Comparison of ENCODE assay signal across 1 cellular context in genomic region chr3:12556723-12557471, GRCh38.
TF ChIP-seq lines count a peak whose summit lies in the region.

TSS of gene MKRN2 (plus strand) at chr3:12557087. CDS start at chr3:12557151, 64 bp downstream.

TF ChIP-seq in WTC11, 78 proteins besides CTCF, POLR2A, EP300 and RAD21 (continued from another document and continues in another):
- TF ChIP-seq TEAD1 (CRISPR knock-in tag; IDR thresholded peaks at IDR 0.05): peak; percentile 79
- TF ChIP-seq NFATC4 (CRISPR knock-in tag; IDR thresholded peaks at IDR 0.05): no peak
- peak; percentile 64 for TF ChIP-seq GABPB1 (CRISPR knock-in tag; IDR thresholded peaks at IDR 0.05)
- no peak for TF ChIP-seq NR1H2 (CRISPR knock-in tag; IDR thresholded peaks at IDR 0.05)
- TF ChIP-seq SMAD4 (CRISPR knock-in tag; IDR thresholded peaks at IDR 0.05): no peak
- TF ChIP-seq NR3C1 (CRISPR knock-in tag; conservative IDR thresholded peaks at IDR 0.05; ENCODE audit: low read depth): no peak
- TF ChIP-seq PRRX2 (CRISPR knock-in tag; IDR thresholded peaks at IDR 0.05): no peak
- TF ChIP-seq ZNF121 (CRISPR knock-in tag; IDR thresholded peaks at IDR 0.05): peak; percentile 99
- TF ChIP-seq FOXK1 (CRISPR knock-in tag; IDR thresholded peaks at IDR 0.05): peak; percentile 86; the same call in 1 of the 2 replicates
- TF ChIP-seq SMAD3 (CRISPR knock-in tag; IDR thresholded peaks at IDR 0.05; ENCODE audit: borderline replicate concordance): no peak; the same call in 1 of the 2 replicates
- TF ChIP-seq MAX (CRISPR knock-in tag; IDR thresholded peaks at IDR 0.05): peak; percentile 79
- TF ChIP-seq ZBTB21 (CRISPR knock-in tag; IDR thresholded peaks at IDR 0.05; ENCODE audit: borderline replicate concordance): no peak
- TF ChIP-seq ATF3 (CRISPR knock-in tag; conservative IDR thresholded peaks at IDR 0.05): no peak
- no peak; the same call in 1 of the 2 replicates for TF ChIP-seq USF2 (CRISPR knock-in tag; IDR thresholded peaks at IDR 0.05)
- peak; percentile 82 for TF ChIP-seq FOXP4 (CRISPR knock-in tag; IDR thresholded peaks at IDR 0.05)
- no peak for TF ChIP-seq ZNF532 (CRISPR knock-in tag; IDR thresholded peaks at IDR 0.05; ENCODE audit: borderline replicate concordance)
- TF ChIP-seq SP1 (CRISPR knock-in tag; conservative IDR thresholded peaks at IDR 0.05): peak; percentile 98
- no peak for TF ChIP-seq E2F1 (CRISPR knock-in tag; IDR thresholded peaks at IDR 0.05)
- TF ChIP-seq MXD4 (CRISPR knock-in tag; IDR thresholded peaks at IDR 0.05; ENCODE audit: borderline replicate concordance): no peak
- TF ChIP-seq ESRRA (CRISPR knock-in tag; IDR thresholded peaks at IDR 0.05; ENCODE audit: borderline replicate concordance): 0 out of 2 replicates have a peak, but pooled peaks have one; percentile 65
- peak; percentile 61; the same call in 1 of the 2 replicates for TF ChIP-seq ARID4B (CRISPR knock-in tag; IDR thresholded peaks at IDR 0.05; ENCODE audit: borderline replicate concordance)
- TF ChIP-seq ZNF263 (CRISPR knock-in tag; IDR thresholded peaks at IDR 0.05; ENCODE audit: low read depth): no peak
- peak; percentile 67 for TF ChIP-seq MYBL2 (CRISPR knock-in tag; IDR thresholded peaks at IDR 0.05)
- TF ChIP-seq ZNF317 (CRISPR knock-in tag; IDR thresholded peaks at IDR 0.05; ENCODE audit: borderline replicate concordance, low read depth): no peak
- no peak for TF ChIP-seq ZNF138 (CRISPR knock-in tag; conservative IDR thresholded peaks at IDR 0.05)
- no peak for TF ChIP-seq PREB (CRISPR knock-in tag; IDR thresholded peaks at IDR 0.05; ENCODE audit: borderline replicate concordance)
- peak; percentile 57; the same call in 1 of the 2 replicates for TF ChIP-seq KAT7 (CRISPR knock-in tag; IDR thresholded peaks at IDR 0.05; ENCODE audit: borderline replicate concordance)
- TF ChIP-seq E2F5 (CRISPR knock-in tag; IDR thresholded peaks at IDR 0.05): peak; percentile 80; the same call in 1 of the 2 replicates
- 0 out of 2 replicates have a peak, but pooled peaks have one; percentile 29 for TF ChIP-seq ZNF512 (CRISPR knock-in tag; IDR thresholded peaks at IDR 0.05; ENCODE audit: borderline replicate concordance)
- no peak; the same call in 1 of the 2 replicates for TF ChIP-seq NR2C2 (CRISPR knock-in tag; IDR thresholded peaks at IDR 0.05)
- no peak for TF ChIP-seq IRF2 (CRISPR knock-in tag; IDR thresholded peaks at IDR 0.05; ENCODE audit: borderline replicate concordance, low read depth)
- peak; percentile 81; the same call in 1 of the 2 replicates for TF ChIP-seq MLX (CRISPR knock-in tag; IDR thresholded peaks at IDR 0.05)
- TF ChIP-seq STAT6 (CRISPR knock-in tag; conservative IDR thresholded peaks at IDR 0.05; ENCODE audit: low read depth): no peak
- no peak for TF ChIP-seq SOX15 (CRISPR knock-in tag; IDR thresholded peaks at IDR 0.05)
- no peak for TF ChIP-seq RELA (CRISPR knock-in tag; IDR thresholded peaks at IDR 0.05; ENCODE audit: borderline replicate concordance)
- 0 out of 2 replicates have a peak, but pooled peaks have one; percentile 44 for TF ChIP-seq CREB1 (CRISPR knock-in tag; IDR thresholded peaks at IDR 0.05)
